Comparison of ENCODE assay signal across 1 cellular context in the genomic region with DNA sequence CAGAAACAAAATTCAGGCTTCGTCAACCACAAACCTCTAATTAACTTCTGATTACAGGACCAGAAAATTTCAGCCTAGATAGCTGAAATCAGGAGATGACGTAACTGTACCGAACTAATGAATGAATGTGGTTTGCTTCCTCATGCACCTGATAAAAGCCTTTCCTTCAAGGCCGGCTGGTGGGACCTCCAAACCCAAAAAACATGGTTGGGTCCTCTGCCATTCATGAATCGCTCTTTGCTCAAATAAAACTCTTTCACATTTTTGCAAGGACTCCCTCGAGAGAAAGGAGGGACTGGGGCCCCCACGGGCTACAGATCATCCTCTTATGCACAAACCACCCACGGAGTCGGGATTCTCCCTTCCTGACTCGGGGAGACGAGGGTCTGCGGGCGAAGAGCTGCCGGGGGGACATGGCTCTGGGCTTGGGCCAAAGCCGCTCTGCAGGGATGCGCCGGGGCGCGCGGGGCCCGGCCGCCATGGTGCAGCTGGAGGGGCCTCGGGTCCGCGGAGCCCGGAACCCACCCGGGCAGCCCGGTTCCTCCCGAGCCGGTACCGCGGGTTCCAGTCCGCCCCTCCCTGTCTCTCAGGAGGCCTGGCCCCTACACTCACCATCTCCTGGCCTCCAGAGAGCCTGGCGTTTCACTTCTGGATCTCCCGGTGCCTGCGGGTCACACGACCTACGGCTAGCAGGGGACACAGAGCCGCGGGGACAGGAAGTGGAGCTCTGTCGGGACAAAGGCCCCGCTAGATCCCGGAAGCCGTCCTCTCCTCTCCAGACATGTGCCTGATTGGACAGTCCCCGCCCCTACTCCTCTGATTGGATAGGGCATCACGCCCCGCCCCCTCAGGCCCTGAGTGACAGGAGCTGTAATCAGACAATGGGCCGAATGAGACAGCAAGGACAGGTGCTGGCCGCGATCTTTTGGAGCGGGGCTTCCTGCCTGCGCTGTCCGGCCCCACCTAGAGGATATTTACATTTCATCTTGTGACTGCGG.
TF ChIP-seq lines count a peak whose summit lies in the region.

TSS of gene ZNF195 (minus strand) at position 721 of the 998 bp plus-strand sequence. CDS start at position 615, 106 bp downstream.

TF ChIP-seq in A549, 52 proteins besides CTCF, POLR2A, EP300 and RAD21 (continued from another document):
- TF ChIP-seq REST (IDR thresholded peaks at IDR 0.05) (no peak), KDM5A (IDR thresholded peaks at IDR 0.05) (peak; percentile 67; the same call in 1 of the 2 replicates), RARB (CRISPR knock-in tag; IDR thresholded peaks at IDR 0.05) (no peak), CBX2 (IDR thresholded peaks at IDR 0.05; ENCODE audit: borderline replicate concordance, low read depth) (no peak), CHD2 (IDR thresholded peaks at IDR 0.05; ENCODE audit: low read length, partially characterized antibody) (no peak), NPAS2 (CRISPR knock-in tag; IDR thresholded peaks at IDR 0.05; ENCODE audit: borderline replicate concordance) (no peak), NFE2L2 (conservative IDR thresholded peaks at IDR 0.05; ENCODE audit: low read length) (no peak), SMC3 (IDR thresholded peaks at IDR 0.05) (no peak), ZSCAN20 (CRISPR knock-in tag; IDR thresholded peaks at IDR 0.05) (no peak), SREBF2 (IDR thresholded peaks at IDR 0.05) (no peak), ESRRA (IDR thresholded peaks at IDR 0.05; ENCODE audit: borderline replicate concordance, low read length) (no peak), HOXB13 (CRISPR knock-in tag; IDR thresholded peaks at IDR 0.05; ENCODE audit: low read depth) (no peak), JUNB (IDR thresholded peaks at IDR 0.05) (no peak), PHF8 (IDR thresholded peaks at IDR 0.05; ENCODE audit: borderline replicate concordance, low read depth) (peak; percentile 86), BCL3 (IDR thresholded peaks at IDR 0.05) (peak; percentile 62; the same call in 1 of the 3 replicates), PBX3 (IDR thresholded peaks at IDR 0.05) (peak; percentile 90), POLR2AphosphoS2 (conservative IDR thresholded peaks at IDR 0.05; ENCODE audit: low read length) (no peak), RNF2 (IDR thresholded peaks at IDR 0.05; ENCODE audit: borderline replicate concordance, low read depth) (no peak), MAFK (IDR thresholded peaks at IDR 0.05; ENCODE audit: partially characterized antibody) (no peak), RCOR1 (IDR thresholded peaks at IDR 0.05; ENCODE audit: low read depth, low read length) (no peak), FOSB (CRISPR knock-in tag; IDR thresholded peaks at IDR 0.05) (no peak), JUN (IDR thresholded peaks at IDR 0.05) (peak in 1 of 2 experiments; percentile 93; a peak in 3 of 5 replicates), FOSL2 (IDR thresholded peaks at IDR 0.05) (no peak), FOSL2 (CRISPR knock-in tag; IDR thresholded peaks at IDR 0.05) (no peak), HEYL (CRISPR knock-in tag; IDR thresholded peaks at IDR 0.05) (no peak), HOXA7 (CRISPR knock-in tag; IDR thresholded peaks at IDR 0.05) (no peak)
- TF ChIP-seq, protein P1, sequence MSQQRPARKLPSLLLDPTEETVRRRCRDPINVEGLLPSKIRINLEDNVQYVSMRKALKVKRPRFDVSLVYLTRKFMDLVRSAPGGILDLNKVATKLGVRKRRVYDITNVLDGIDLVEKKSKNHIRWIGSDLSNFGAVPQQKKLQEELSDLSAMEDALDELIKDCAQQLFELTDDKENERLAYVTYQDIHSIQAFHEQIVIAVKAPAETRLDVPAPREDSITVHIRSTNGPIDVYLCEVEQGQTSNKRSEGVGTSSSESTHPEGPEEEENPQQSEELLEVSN (IDR thresholded peaks at IDR 0.05; ENCODE audit: borderline replicate concordance, low read depth) = peak; percentile 54; the same call in 1 of the 2 replicates
- TF ChIP-seq, protein P2, sequence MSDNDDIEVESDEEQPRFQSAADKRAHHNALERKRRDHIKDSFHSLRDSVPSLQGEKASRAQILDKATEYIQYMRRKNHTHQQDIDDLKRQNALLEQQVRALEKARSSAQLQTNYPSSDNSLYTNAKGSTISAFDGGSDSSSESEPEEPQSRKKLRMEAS (IDR thresholded peaks at IDR 0.05) = peak; percentile 88
- TF ChIP-seq, protein P3, sequence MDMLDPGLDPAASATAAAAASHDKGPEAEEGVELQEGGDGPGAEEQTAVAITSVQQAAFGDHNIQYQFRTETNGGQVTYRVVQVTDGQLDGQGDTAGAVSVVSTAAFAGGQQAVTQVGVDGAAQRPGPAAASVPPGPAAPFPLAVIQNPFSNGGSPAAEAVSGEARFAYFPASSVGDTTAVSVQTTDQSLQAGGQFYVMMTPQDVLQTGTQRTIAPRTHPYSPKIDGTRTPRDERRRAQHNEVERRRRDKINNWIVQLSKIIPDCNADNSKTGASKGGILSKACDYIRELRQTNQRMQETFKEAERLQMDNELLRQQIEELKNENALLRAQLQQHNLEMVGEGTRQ (IDR thresholded peaks at IDR 0.05) = 0 out of 2 replicates have a peak, but pooled peaks have one; percentile 30
- TF ChIP-seq, protein P4, sequence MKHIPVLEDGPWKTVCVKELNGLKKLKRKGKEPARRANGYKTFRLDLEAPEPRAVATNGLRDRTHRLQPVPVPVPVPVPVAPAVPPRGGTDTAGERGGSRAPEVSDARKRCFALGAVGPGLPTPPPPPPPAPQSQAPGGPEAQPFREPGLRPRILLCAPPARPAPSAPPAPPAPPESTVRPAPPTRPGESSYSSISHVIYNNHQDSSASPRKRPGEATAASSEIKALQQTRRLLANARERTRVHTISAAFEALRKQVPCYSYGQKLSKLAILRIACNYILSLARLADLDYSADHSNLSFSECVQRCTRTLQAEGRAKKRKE (CRISPR knock-in tag; IDR thresholded peaks at IDR 0.05; ENCODE audit: low read depth) = no peak
